Comparison of ENCODE assay signal across 26 cellular contexts in genomic region chr11:84295815-84296214, GRCh38.
"Had no signal": no experiment of that assay in that cellular context is flagged by ENCODE, and none has a peak within 500 bp of the region (broad histone marks: within the 10 kb centered on the region; RNA-seq: fewer than 3 reads in every experiment).

No MANE protein-coding gene starts in this region.

- H3K36me3 ChIP-seq: stomach, suprapubic skin, thoracic aorta, thyroid gland, tibial artery, tibial nerve, transverse colon, upper lobe of left lung, upper lobe of right lung, uterus, vagina had no signal

- H3K4me1 ChIP-seq: stomach, suprapubic skin, testis, thyroid gland, tibial artery, tibial nerve, transverse colon, upper lobe of left lung, upper lobe of right lung, uterus, vagina had no signal

- H3K27me3 ChIP-seq: stomach, suprapubic skin, testis, thyroid gland, tibial artery, tibial nerve, transverse colon, upper lobe of left lung, upper lobe of right lung, uterus, vagina had no signal

- DNase-seq: stimulated activated CD4-positive, alpha-beta T cell treated with anti-CD3 and anti-CD28 coated beads, Interleukin-2, amount 100 ng/mL, for 48 hours; stimulated activated CD4-positive, alpha-beta T cell treated with anti-CD3 and anti-CD28 coated beads, Interleukin-4, amount 100 ng/mL, for 1 hour; stimulated activated CD4-positive, alpha-beta T cell treated with anti-CD3 and anti-CD28 coated beads, Interleukin-4, amount 100 ng/mL, for 24 hours; stimulated activated CD4-positive, alpha-beta T cell treated with anti-CD3 and anti-CD28 coated beads, Interleukin-4, amount 100 ng/mL, for 4 hours; stimulated activated CD8-positive, alpha-beta memory T cell treated with anti-CD3 and anti-CD28 coated beads, Interleukin-4, amount 100 ng/mL, for 48 hours; stimulated activated naive B cell treated with anti-CD40 and anti-IgM and Interleukin-4, amounts not matched to agents 10 μg/mL and 1 μg/mL and 100 μg/mL, for 72 hours; stimulated activated naive CD4-positive, alpha-beta T cell; stimulated activated naive CD4-positive, alpha-beta T cell treated with Interleukin-2 at 50 U/mL for 16 hours; stimulated activated naive CD8-positive, alpha-beta T cell treated with anti-CD3 and anti-CD28 coated beads, Interleukin-15, amount 100 ng/mL, for 72 hours; stimulated activated naive CD8-positive, alpha-beta T cell treated with anti-CD3 and anti-CD28 coated beads, Interleukin-15, Interleukin-2, amounts not matched to agents 100 U/mL and 50 U/mL, for 24 hours; stomach; substantia nigra; testis; thyroid gland; tibial artery; transverse colon; trophoblast cell; upper lobe of left lung; upper lobe of right lung; uterus had no signal

- H3K27ac ChIP-seq: stomach, suprapubic skin, testis, thoracic aorta, thyroid gland, tibial artery, tibial nerve, transverse colon, upper lobe of left lung, upper lobe of right lung, uterus, vagina had no signal

- H3K4me3 ChIP-seq: stomach, suprapubic skin, testis, thoracic aorta, thyroid gland, tibial artery, tibial nerve, transverse colon, upper lobe of left lung, upper lobe of right lung, uterus, vagina had no signal

- ATAC-seq: stimulated activated effector memory CD8-positive, alpha-beta T cell treated with anti-CD3 and anti-CD28 coated beads, Interleukin-12 subunit alpha, Interleukin-12 subunit beta, amount 100 ng/mL, for 72 hours; stimulated activated memory B cell treated with anti-CD40 and anti-IgM and Interleukin-4, amounts not matched to agents 10 μg/mL and 1 μg/mL and 100 μg/mL, for 72 hours; stimulated activated naive B cell treated with anti-CD40 and anti-IgM and Interleukin-4, amounts not matched to agents 10 μg/mL and 1 μg/mL and 100 μg/mL, for 72 hours; stimulated activated naive CD8-positive, alpha-beta T cell treated with anti-CD3 and anti-CD28 coated beads, Interleukin-15, amount 100 ng/mL, for 72 hours; stimulated activated naive CD8-positive, alpha-beta T cell treated with anti-CD3 and anti-CD28 coated beads, Interleukin-15, Interleukin-2, amounts not matched to agents 100 U/mL and 50 U/mL, for 24 hours; upper lobe of right lung had no signal

- H3K9me3 ChIP-seq: stomach, suprapubic skin, testis, thoracic aorta, thyroid gland, tibial artery, tibial nerve, transverse colon, upper lobe of left lung, upper lobe of right lung, uterus, vagina had no signal
